9 cellular contexts compared by ENCODE assay signal in the genomic region with DNA sequence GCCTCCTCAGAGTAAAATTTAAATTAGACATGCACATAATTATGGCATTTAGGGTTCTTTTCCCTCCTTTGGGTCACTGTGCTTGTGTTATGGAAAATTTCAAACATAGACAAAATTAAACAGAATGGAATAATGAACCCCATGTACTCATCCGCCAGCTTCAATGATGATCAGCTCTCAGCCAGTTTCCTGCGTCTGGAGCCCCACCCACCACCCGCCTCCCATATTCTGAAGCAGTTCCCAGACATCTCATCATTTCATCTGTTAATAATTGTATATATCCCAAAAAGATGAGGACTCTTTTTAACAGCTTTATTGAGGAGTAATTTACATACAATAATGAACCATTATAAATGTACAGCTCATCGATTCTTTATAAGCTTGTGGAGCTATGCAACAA.
"Had no signal": no experiment of that assay in that cellular context is flagged by ENCODE, and none has a peak within 500 bp of the region (broad histone marks: within the 10 kb centered on the region; RNA-seq: fewer than 3 reads in every experiment).

No MANE protein-coding gene starts in this region.

- H3K27ac ChIP-seq: GM23248, HL-60 had no signal

- H3K9me3 ChIP-seq: HAP-1 had no signal

- H3K36me3 ChIP-seq: HAP-1 had no signal

- DNase-seq: GM23248, GOT3, H7, HFFc6, KBM-7 had no signal

- ATAC-seq: HCT116, HepG2 had no signal

- H3K4me3 ChIP-seq: GM23248, HAP-1 had no signal

- H3K9ac ChIP-seq: GM23248 had no signal

- H3K4me1 ChIP-seq: HAP-1 had no signal

- H2AFZ ChIP-seq: GM23248 had no signal
